1 cellular context compared by ENCODE assay signal in genomic region chr11:129849447-129850130, GRCh38.
TF ChIP-seq lines count a peak whose summit lies in the region.

No MANE protein-coding gene starts in this region.

TF ChIP-seq in K562, 482 proteins besides CTCF, POLR2A, EP300 and RAD21:
- TF ChIP-seq JUND (IDR thresholded peaks at IDR 0.05; ENCODE audit: borderline replicate concordance, low read depth, low read length), result no peak
- TF ChIP-seq JUND (tag; IDR thresholded peaks at IDR 0.05; ENCODE audit: borderline replicate concordance, low read depth, low read length), result no peak
- no peak for TF ChIP-seq RAD51 (IDR thresholded peaks at IDR 0.05; ENCODE audit: borderline replicate concordance, low read depth)
- TF ChIP-seq PCBP2 (IDR thresholded peaks at IDR 0.05; ENCODE audit: low read depth, low read length, poor library complexity, severe bottlenecking), result no peak
- no peak for TF ChIP-seq CREB1 (IDR thresholded peaks at IDR 0.05)
- TF ChIP-seq CREB1 (CRISPR knock-in tag; IDR thresholded peaks at IDR 0.05), result no peak
- no peak for TF ChIP-seq RCOR1 (IDR thresholded peaks at IDR 0.05; ENCODE audit: borderline replicate concordance in 1 of 2, low read depth in 2 of 2, low read length in 2 of 2)
- TF ChIP-seq XRCC5 (IDR thresholded peaks at IDR 0.05; ENCODE audit: low read depth, low read length), result no peak
- no peak for TF ChIP-seq RREB1 (CRISPR knock-in tag; IDR thresholded peaks at IDR 0.05)
TF ChIP-seq in K562: peak in this region for 0.
